8 cellular contexts compared by ENCODE assay signal in the genomic region with DNA sequence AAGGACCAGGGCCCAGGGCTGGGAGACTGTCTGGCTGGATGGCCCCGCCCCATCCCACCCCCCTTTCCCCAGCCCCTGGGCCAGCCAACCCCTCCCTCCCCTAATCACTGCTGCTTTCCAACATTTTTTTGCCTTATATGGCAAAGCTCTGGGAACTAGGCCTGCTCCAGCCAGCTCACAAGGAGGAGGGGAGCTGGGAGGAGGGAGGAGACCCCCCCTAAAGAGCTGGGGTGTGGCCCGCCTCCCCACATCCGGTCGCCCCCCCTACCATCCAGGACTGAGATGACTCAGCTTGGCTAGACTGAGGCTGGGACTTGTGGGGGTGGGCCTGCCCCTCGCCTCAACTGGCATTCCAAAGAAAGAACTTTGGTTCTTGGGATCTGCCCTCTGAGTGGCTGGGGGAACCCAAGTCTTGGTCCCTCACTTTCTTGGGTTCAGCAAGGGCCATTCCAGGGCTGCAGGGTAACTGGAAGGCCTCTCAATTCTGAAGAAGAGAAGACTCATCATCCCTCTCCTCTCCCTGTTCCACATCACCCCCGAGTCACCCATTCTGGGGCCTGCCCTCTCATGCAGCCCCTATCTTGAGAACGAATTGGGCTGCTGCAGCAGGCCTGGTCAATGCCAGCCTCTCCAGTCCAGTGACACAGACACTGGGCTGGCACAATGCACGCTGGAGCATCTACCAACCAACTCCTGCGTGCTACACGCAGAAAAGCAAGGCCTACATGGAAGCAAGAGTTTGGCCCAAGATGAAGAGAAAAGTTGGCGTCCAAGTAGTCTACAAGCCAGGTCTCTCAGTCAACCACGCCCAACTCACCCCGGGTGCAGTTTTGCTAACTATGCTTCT. TPM values are rescaled to one million over a fixed set of nuclear protein-coding genes. Genes with fewer than 3 reads are reported as not detected.
A peak's percentile ranks its signal among the peaks of the same experiment; 100 is the strongest.
DNase-seq lines count a peak whose midpoint lies in the region; ATAC-seq, FAIRE-seq and TF ChIP-seq lines count a peak whose summit lies in the region.

No MANE protein-coding gene starts in this region.

- H4K20me1 ChIP-seq in endothelial cell of umbilical vein (replicated peaks; ENCODE audit: control insufficient read depth, extremely low read depth, insufficient read depth, low read length): no peaks in the 10 kb centered on the region

- peak; percentile 96 for FAIRE-seq in endothelial cell of umbilical vein (lab: Jason Lieb, UNC)

- H3K27me3 ChIP-seq in endothelial cell of umbilical vein (ENCODE audit: control insufficient read depth in 2 of 2, insufficient read depth in 2 of 2, low read length in 2 of 2): no peaks in the 10 kb centered on the region

- H3K9me3 ChIP-seq in endothelial cell of umbilical vein (replicated peaks; ENCODE audit: control insufficient read depth, insufficient read depth, low read length): no peaks in the 10 kb centered on the region
- H3K9me3 ChIP-seq in mucosa of descending colon: no peaks in the 10 kb centered on the region

- TSS peak; percentile 98 for BruUV-seq in endothelial cell of umbilical vein (replicated peaks; lab: Mats Ljungman, UMichigan)

- H3K9me1 ChIP-seq in endothelial cell of umbilical vein (replicated peaks; ENCODE audit: control insufficient read depth, extremely low read depth, insufficient read depth, low read length): no peaks in the 10 kb centered on the region

- peaks cover 64% of the 10 kb centered on the region for H3K79me2 ChIP-seq in endothelial cell of umbilical vein (ENCODE audit: control insufficient read depth, insufficient read depth, low read length)

- peaks cover 13 to 25% of the 10 kb centered on the region in 2 experiments for H3K36me3 ChIP-seq in endothelial cell of umbilical vein (ENCODE audit: control insufficient read depth in 2 of 2, extremely low read depth in 1 of 2, insufficient read depth in 2 of 2, low read length in 2 of 2)
- no peaks in the 10 kb centered on the region for H3K36me3 ChIP-seq in mucosa of descending colon (ENCODE audit: low read depth)

- POLR2A ChIA-PET in endothelial cell of umbilical vein (lab: Charles Lee): interaction anchor here (0.6 to 1.4 kb wide), 3 partner anchors 9 to 441 kb away, joined by 3 to 4 read pairs (median 4); partner anchors contain the start of genes EMD and RPL10

- H3K4me3 ChIP-seq in endothelial cell of umbilical vein (replicated peaks in 1 of 3; ENCODE audit: insufficient read depth in 1 of 3, low read depth in 1 of 3, low read length in 3 of 3): peak overlapping the region; percentile 82 to 99 (median 91)
- peak overlapping the region; percentile 19 for H3K4me3 ChIP-seq in mucosa of descending colon

- peaks cover 27% of the 10 kb centered on the region for H3K4me1 ChIP-seq in endothelial cell of umbilical vein (ENCODE audit: control insufficient read depth, extremely low read depth, insufficient read depth, low read length)
- no peaks in the 10 kb centered on the region for H3K4me1 ChIP-seq in mucosa of descending colon (ENCODE audit: low read depth)

- peak; percentile 26 for ATAC-seq in mucosa of descending colon

- TF ChIP-seq POLR2A in endothelial cell of umbilical vein (IDR thresholded peaks at IDR 0.05; ENCODE audit: low read depth, low read length): peak; percentile 41

- peak overlapping the region; percentile 91 for H3K27ac ChIP-seq in endothelial cell of umbilical vein (ENCODE audit: insufficient read depth, low read depth, low read length)

- H3K9ac ChIP-seq in endothelial cell of umbilical vein (replicated peaks; ENCODE audit: extremely low read depth, insufficient read depth, low read length): peak overlapping the region; percentile 97

- peak; percentile 74 for DNase-seq in SIG-M5 treated with dmso at 0.1 percent for 504 hours (lab: John Stamatoyannopoulos, UW; ENCODE audit: unreplicated experiment)
- no peak for DNase-seq in SIG-M5 (lab: John Stamatoyannopoulos, UW)
- peak; percentile 80 for DNase-seq in NCI-H460 (ENCODE audit: extremely low read depth, low read depth)
- DNase-seq in activated CD8-positive, alpha-beta memory T cell treated with anti-CD3 and anti-CD28 coated beads, Interleukin-2, amount 50 U/mL, for 48 hours: peak; percentile 82
- peak; percentile 92 for DNase-seq in endothelial cell of umbilical vein (ENCODE audit: low read depth, low spot score)
- peak; percentile 59 to 80 (median 62) for DNase-seq in mucosa of descending colon
- peak; percentile 49 to 63 for DNase-seq in stimulated activated CD8-positive, alpha-beta memory T cell treated with anti-CD3 and anti-CD28 coated beads, Interleukin-7, amount 100 ng/mL, for 1 hour (ENCODE audit: low read depth in 2 of 2)
- DNase-seq in superior temporal gyrus (ENCODE audit: extremely low spot score): no peak

- H2AFZ ChIP-seq in endothelial cell of umbilical vein (ENCODE audit: low read depth, low read length): no peak overlapping the region

- TF ChIP-seq CTCF in endothelial cell of umbilical vein (IDR thresholded peaks at IDR 0.05; ENCODE audit: extremely low read depth in 1 of 2, insufficient read depth in 1 of 2, low read depth in 1 of 2, low read length in 2 of 2): no peak
- no peak for TF ChIP-seq CTCF in mucosa of descending colon (IDR thresholded peaks at IDR 0.05)

- dilution Hi-C loops in endothelial cell of umbilical vein (cut with MboI; ENCODE audit: extremely low pct_ligation_motif_present, low sequenced_read_pairs): no loop called here

- intact Hi-C loops in endothelial cell of umbilical vein (cut with micrococcal nuclease) (loop anchor here (1.0 to 5.0 kb wide), 2 partner anchors 9 to 38 kb away; partner anchors contain the start of gene DNASE1L1), mucosa of descending colon (cut with DNase I, micrococcal nuclease) (no loop called here)

- CTCF ChIA-PET in endothelial cell of umbilical vein (lab: Charles Lee): no interaction called here

- peak overlapping the region; percentile 78 for H3K4me2 ChIP-seq in endothelial cell of umbilical vein (ENCODE audit: insufficient read depth, low read length)

RNA-seq across cellular contexts. Expression of gene FLNA, which starts 4.8 kb away (rescaled TPM):
- 901 and 1,031 TPM in 2 replicates for total RNA-seq in NCI-H460 (2014; rRNA removed; shearing (Covaris generic))
- polyA plus RNA-seq in NCI-H460 (2014; cell fraction: nucleus; rRNA removed): 755 and 1,079 TPM in 2 replicates
- total RNA-seq in endothelial cell of umbilical vein (1,474 and 1,671 TPM in 2 replicates), mucosa of descending colon (1,000 to 10,000 TPM in 1 of 3 donors, 100 to 1,000 TPM in 2; 164 to 4,590 (median 513) TPM)
- 658 and 817 TPM in 2 replicates for polyA plus RNA-seq in endothelial cell of umbilical vein
- polyA plus RNA-seq in endothelial cell of umbilical vein (2011; cell fraction: cytosol; rRNA removed): 586 and 692 TPM in 2 replicates
- polyA plus RNA-seq in endothelial cell of umbilical vein (2011; cell fraction: nucleus; rRNA removed): 1,827 and 2,405 TPM in 2 replicates
- 942 and 1,144 TPM in 2 replicates for polyA plus RNA-seq in endothelial cell of umbilical vein (2012)
- 2,274 and 2,423 TPM in 2 replicates for polyA minus RNA-seq in endothelial cell of umbilical vein
- 691 TPM for polyA minus RNA-seq in endothelial cell of umbilical vein (2011; cell fraction: cytosol; rRNA and poly(A)+ RNA removed)
- polyA minus RNA-seq in endothelial cell of umbilical vein (2011; cell fraction: nucleus; rRNA and poly(A)+ RNA removed): 948 and 1,772 TPM in 2 replicates

RNA-seq across cellular contexts. Expression of gene EMD, which starts 9.4 kb away (rescaled TPM):
- 85.8 and 98.2 TPM in 2 replicates for total RNA-seq in NCI-H460 (2014; rRNA removed; shearing (Covaris generic))
- polyA plus RNA-seq in NCI-H460 (2014; cell fraction: nucleus; rRNA removed): 114 and 118 TPM in 2 replicates
- total RNA-seq in endothelial cell of umbilical vein: 71.5 and 76.8 TPM in 2 replicates
- polyA plus RNA-seq in endothelial cell of umbilical vein: 47.0 and 50.6 TPM in 2 replicates
- polyA plus RNA-seq in endothelial cell of umbilical vein (2011; cell fraction: cytosol; rRNA removed): 62.3 and 65.3 TPM in 2 replicates
- polyA plus RNA-seq in endothelial cell of umbilical vein (2011; cell fraction: nucleus; rRNA removed): 58.2 and 63.0 TPM in 2 replicates
- polyA plus RNA-seq in endothelial cell of umbilical vein (2012): 69.6 and 87.5 TPM in 2 replicates
- 34.2 and 47.7 TPM in 2 replicates for polyA minus RNA-seq in endothelial cell of umbilical vein
- 56.5 TPM for polyA minus RNA-seq in endothelial cell of umbilical vein (2011; cell fraction: cytosol; rRNA and poly(A)+ RNA removed)
- 14.7 and 18.9 TPM in 2 replicates for polyA minus RNA-seq in endothelial cell of umbilical vein (2011; cell fraction: nucleus; rRNA and poly(A)+ RNA removed)
- total RNA-seq in mucosa of descending colon: 10 to 100 TPM; 32.3 to 73.0 (median 41.0) TPM

RNA-seq across cellular contexts. Expression of gene RPL10, which starts 28.5 kb away (rescaled TPM):
- total RNA-seq in NCI-H460 (2014; rRNA removed; shearing (Covaris generic)): 5,948 and 7,043 TPM in 2 replicates
- 3,147 and 3,217 TPM in 2 replicates for polyA plus RNA-seq in NCI-H460 (2014; cell fraction: nucleus; rRNA removed)
- total RNA-seq in endothelial cell of umbilical vein (2,493 and 2,979 TPM in 2 replicates), mucosa of descending colon (1,000 to 10,000 TPM; 2,179 to 2,606 (median 2,424) TPM)
- 6,375 and 7,586 TPM in 2 replicates for polyA plus RNA-seq in endothelial cell of umbilical vein
- 8,116 and 9,197 TPM in 2 replicates for polyA plus RNA-seq in endothelial cell of umbilical vein (2011; cell fraction: cytosol; rRNA removed)
- polyA plus RNA-seq in endothelial cell of umbilical vein (2011; cell fraction: nucleus; rRNA removed): 2,307 and 2,831 TPM in 2 replicates
- 3,703 and 5,650 TPM in 2 replicates for polyA plus RNA-seq in endothelial cell of umbilical vein (2012)
- polyA minus RNA-seq in endothelial cell of umbilical vein: 1,869 and 2,194 TPM in 2 replicates
- 1,135 TPM for polyA minus RNA-seq in endothelial cell of umbilical vein (2011; cell fraction: cytosol; rRNA and poly(A)+ RNA removed)
- 299 and 338 TPM in 2 replicates for polyA minus RNA-seq in endothelial cell of umbilical vein (2011; cell fraction: nucleus; rRNA and poly(A)+ RNA removed)

RNA-seq across cellular contexts. Expression of gene DNASE1L1, which starts 39.4 kb away (rescaled TPM):
- 45.8 and 48.9 TPM in 2 replicates for total RNA-seq in NCI-H460 (2014; rRNA removed; shearing (Covaris generic))
- 97.8 and 98.3 TPM in 2 replicates for polyA plus RNA-seq in NCI-H460 (2014; cell fraction: nucleus; rRNA removed)
- total RNA-seq in endothelial cell of umbilical vein (47.5 and 61.5 TPM in 2 replicates), mucosa of descending colon (10 to 100 TPM; 18.1 to 30.8 (median 25.6) TPM)
- polyA plus RNA-seq in endothelial cell of umbilical vein: 84.9 and 90.8 TPM in 2 replicates
- polyA plus RNA-seq in endothelial cell of umbilical vein (2011; cell fraction: cytosol; rRNA removed): 52.3 and 57.1 TPM in 2 replicates
- polyA plus RNA-seq in endothelial cell of umbilical vein (2011; cell fraction: nucleus; rRNA removed): 36.1 and 37.4 TPM in 2 replicates
- polyA plus RNA-seq in endothelial cell of umbilical vein (2012): 109 and 110 TPM in 2 replicates
- 49.5 and 53.4 TPM in 2 replicates for polyA minus RNA-seq in endothelial cell of umbilical vein
- 13.8 TPM for polyA minus RNA-seq in endothelial cell of umbilical vein (2011; cell fraction: cytosol; rRNA and poly(A)+ RNA removed)
- polyA minus RNA-seq in endothelial cell of umbilical vein (2011; cell fraction: nucleus; rRNA and poly(A)+ RNA removed): 8.6 and 12.2 TPM in 2 replicates

RNA-seq across cellular contexts. Expression of gene TAFAZZIN, which starts 41.7 kb away (rescaled TPM):
- 43.7 and 53.6 TPM in 2 replicates for total RNA-seq in NCI-H460 (2014; rRNA removed; shearing (Covaris generic))
- 279 and 297 TPM in 2 replicates for polyA plus RNA-seq in NCI-H460 (2014; cell fraction: nucleus; rRNA removed)
- total RNA-seq in endothelial cell of umbilical vein: 43.4 and 46.6 TPM in 2 replicates
- 33.8 and 37.2 TPM in 2 replicates for polyA plus RNA-seq in endothelial cell of umbilical vein
- 16.7 and 24.8 TPM in 2 replicates for polyA plus RNA-seq in endothelial cell of umbilical vein (2011; cell fraction: cytosol; rRNA removed)
- polyA plus RNA-seq in endothelial cell of umbilical vein (2011; cell fraction: nucleus; rRNA removed): 175 and 186 TPM in 2 replicates
- 18.7 and 22.4 TPM in 2 replicates for polyA plus RNA-seq in endothelial cell of umbilical vein (2012)
- polyA minus RNA-seq in endothelial cell of umbilical vein: 20.5 and 27.7 TPM in 2 replicates
- polyA minus RNA-seq in endothelial cell of umbilical vein (2011; cell fraction: cytosol; rRNA and poly(A)+ RNA removed): 22.4 TPM
- polyA minus RNA-seq in endothelial cell of umbilical vein (2011; cell fraction: nucleus; rRNA and poly(A)+ RNA removed): 28.5 and 35.5 TPM in 2 replicates
- total RNA-seq in mucosa of descending colon: 10 to 100 TPM; 38.2 to 44.7 (median 43.2) TPM

Comparison
In these comparisons a context has a peak if more than half of its experiments do, and no peak if none do; other contexts are left out.
1. DNase-seq: peak in SIG-M5 treated with dmso at 0.1 percent for 504 hours (single experiment), NCI-H460 (single experiment), activated CD8-positive, alpha-beta memory T cell treated with anti-CD3 and anti-CD28 coated beads, Interleukin-2, amount 50 U/mL, for 48 hours (single experiment), endothelial cell of umbilical vein (single experiment), mucosa of descending colon (3 of 3) and stimulated activated CD8-positive, alpha-beta memory T cell treated with anti-CD3 and anti-CD28 coated beads, Interleukin-7, amount 100 ng/mL, for 1 hour (2 of 2); none in SIG-M5 (single experiment) and superior temporal gyrus (single experiment).